Comparison of ENCODE assay signal across 26 cellular contexts in the genomic region with DNA sequence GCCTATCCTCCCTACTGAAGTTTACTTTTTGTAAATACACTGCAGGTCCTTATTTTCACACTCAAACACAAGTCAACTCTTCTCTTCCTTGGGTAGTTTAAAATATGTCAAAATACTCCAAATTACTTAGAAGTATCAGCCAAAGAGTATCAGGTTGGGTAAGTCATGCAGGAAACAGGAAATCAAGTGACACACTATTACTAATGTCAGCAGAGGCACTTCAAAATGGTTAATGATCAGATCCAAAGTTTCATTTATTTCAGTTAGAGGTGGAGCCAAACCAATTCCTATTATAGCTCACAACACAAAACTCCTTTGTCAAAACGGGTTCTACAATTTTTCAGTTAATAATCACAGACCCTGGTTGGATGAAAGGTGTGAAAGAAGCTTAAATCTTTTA. TPM values are rescaled to one million over a fixed set of nuclear protein-coding genes. Genes with fewer than 3 reads are reported as not detected.
"Had no signal": no experiment of that assay in that cellular context is flagged by ENCODE, and none has a peak within 500 bp of the region (broad histone marks: within the 10 kb centered on the region; RNA-seq: fewer than 3 reads in every experiment).

No MANE protein-coding gene starts in this region.

- H3K27ac Mint-ChIP-seq: activated CD4-positive, alpha-beta memory T cell treated with anti-CD3 and anti-CD28 coated beads, Interleukin-2, amount 10 ng/mL, durations not matched to agents 7 days and 5 days; activated CD4-positive, alpha-beta T cell treated with anti-CD3 and anti-CD28 coated beads for 36 hours; activated naive CD4-positive, alpha-beta T cell treated with anti-CD3 and anti-CD28 coated beads, Interleukin-2, amount 10 ng/mL, durations not matched to agents 7 days and 5 days; activated naive CD8-positive, alpha-beta T cell treated with anti-CD3 and anti-CD28 coated beads for 36 hours; activated T-helper 2 cell treated with anti-CD3 and anti-CD28 coated beads, Interferon-gamma antibody, Interleukin-2, Interleukin-4, amounts not matched to agents 10 μg/mL and 5 μg/mL and 100 μg/mL, durations not matched to agents 14 hours and 24 hours and 36 hours; T-cell had no signal

- ATAC-seq: activated CD4-positive, alpha-beta T cell treated with anti-CD3 and anti-CD28 coated beads for 36 hours; T-cell had no signal

- H3K27ac ChIP-seq: SK-N-MC, VCaP had no signal

- H3K4me3 ChIP-seq: SK-N-MC had no signal

- H3K36me3 Mint-ChIP-seq: activated naive CD4-positive, alpha-beta T cell treated with anti-CD3 and anti-CD28 coated beads, Interleukin-2, amount 10 ng/mL, durations not matched to agents 7 days and 5 days; activated naive CD8-positive, alpha-beta T cell treated with anti-CD3 and anti-CD28 coated beads for 36 hours; T-cell had no signal

- H3K4me3 Mint-ChIP-seq: activated CD4-positive, alpha-beta memory T cell treated with anti-CD3 and anti-CD28 coated beads, Interleukin-2, amount 10 ng/mL, durations not matched to agents 7 days and 5 days; activated CD4-positive, alpha-beta T cell treated with anti-CD3 and anti-CD28 coated beads for 36 hours; activated naive CD4-positive, alpha-beta T cell treated with anti-CD3 and anti-CD28 coated beads, Interleukin-2, amount 10 ng/mL, durations not matched to agents 7 days and 5 days; activated naive CD8-positive, alpha-beta T cell treated with anti-CD3 and anti-CD28 coated beads for 36 hours; T-cell had no signal

- H3K27me3 Mint-ChIP-seq: activated CD4-positive, alpha-beta memory T cell treated with anti-CD3 and anti-CD28 coated beads, Interleukin-2, amount 10 ng/mL, durations not matched to agents 7 days and 5 days; activated CD4-positive, alpha-beta T cell treated with anti-CD3 and anti-CD28 coated beads for 36 hours; activated naive CD4-positive, alpha-beta T cell treated with anti-CD3 and anti-CD28 coated beads, Interleukin-2, amount 10 ng/mL, durations not matched to agents 7 days and 5 days; activated naive CD8-positive, alpha-beta T cell treated with anti-CD3 and anti-CD28 coated beads for 36 hours; T-cell had no signal

- DNase-seq: activated CD4-positive, alpha-beta memory T cell treated with anti-CD3 and anti-CD28 coated beads, Interleukin-2, amount 10 ng/mL, durations not matched to agents 7 days and 5 days; activated CD4-positive, alpha-beta T cell treated with anti-CD3 and anti-CD28 coated beads for 36 hours; activated CD4-positive, alpha-beta T cell treated with anti-CD3 and anti-CD28 coated beads, Interleukin-2, amount 50 U/mL, for 1 hour; activated CD4-positive, CD25-positive, alpha-beta regulatory T cell; activated gamma-delta T cell treated with Interleukin-2 at 50 U/mL for 16 hours; activated naive CD4-positive, alpha-beta T cell treated with anti-CD3 and anti-CD28 coated beads, Interleukin-2, amount 10 ng/mL, durations not matched to agents 7 days and 5 days; activated naive CD8-positive, alpha-beta T cell treated with anti-CD3 and anti-CD28 coated beads for 36 hours; activated T-cell treated with anti-CD3 and anti-CD28 coated beads for 4 hours; activated T-cell treated with anti-CD3 and anti-CD28 coated beads, Interleukin-2, amount 50 U/mL, for 48 hours; cerebellar nuclear complex; NCI-H1092; NCI-H1417; NCI-H1930; NCI-H2171 treated with DMSO at 0.1 percent for 48 hours; NCI-H226; NCI-H69; NK-92 treated with Interleukin-12 subunit alpha and Interleukin-12 subunit beta, amount 100 ng/mL, for 24 hours; SIG-M5; T-cell; T-helper 2 cell had no signal

- H3K4me1 Mint-ChIP-seq: activated CD4-positive, alpha-beta T cell treated with anti-CD3 and anti-CD28 coated beads for 36 hours; activated naive CD4-positive, alpha-beta T cell treated with anti-CD3 and anti-CD28 coated beads, Interleukin-2, amount 10 ng/mL, durations not matched to agents 7 days and 5 days; T-cell had no signal

RNA-seq across cellular contexts. Expression of gene DLGAP1, which starts 54.2 kb away (rescaled TPM):
- total RNA-seq: activated CD8-positive, alpha-beta memory T cell treated with anti-CD3 and anti-CD28 coated beads for 36 hours; activated naive CD8-positive, alpha-beta T cell treated with anti-CD3 and anti-CD28 coated beads for 36 hours; activated T-helper 2 cell treated with anti-CD3 and anti-CD28 coated beads, Interferon-gamma antibody, Interleukin-2, Interleukin-4, amounts not matched to agents 10 μg/mL and 5 μg/mL and 100 μg/mL, durations not matched to agents 14 hours and 24 hours and 36 hours; MCF 10A; RPMI7951 had no signal
